ENCODE assay signal across 8 cellular contexts in genomic region chr1:1692714-1693647, GRCh38. TPM values are rescaled to one million over a fixed set of nuclear protein-coding genes. Genes with fewer than 3 reads are reported as not detected.
A peak's percentile ranks its signal among the peaks of the same experiment; 100 is the strongest.
DNase-seq lines count a peak whose midpoint lies in the region; ATAC-seq and TF ChIP-seq lines count a peak whose summit lies in the region.
"Not testable (repeated sequence)": the region's sequence is repeated elsewhere in the genome, so short reads cannot be mapped to it uniquely, and the experiment has no call there.

SLC35E2B (minus strand) TSS chr1:1692795; CDS start chr1:1676699, 16,096 bp downstream.

- H3K9me3 Mint-ChIP-seq in IgD-negative memory B cell = not testable (repeated sequence)

- H3K27me3 Mint-ChIP-seq in IgD-negative memory B cell = not testable (repeated sequence)

- DNase-seq in DMS 273 (lab: John Stamatoyannopoulos, UW; ENCODE audit: unreplicated experiment) = peak; percentile 96
- DNase-seq in OCI-M1 (lab: John Stamatoyannopoulos, UW) = peak; percentile 94
- DNase-seq in activated T-cell treated with anti-CD3 and anti-CD28 coated beads for 1 hour (ENCODE audit: low read depth) = peak; percentile 92
- peak; percentile 95 for DNase-seq in epithelial cell of esophagus (ENCODE audit: low read depth)
- peak; percentile 93 for DNase-seq in mucosa of gallbladder (ENCODE audit: low spot score)
- DNase-seq in stimulated activated CD8-positive, alpha-beta memory T cell treated with anti-CD3 and anti-CD28 coated beads, Interleukin-4, amount 100 ng/mL, for 1 hour (ENCODE audit: low read depth in 2 of 2, low spot score in 1 of 2) = peak; percentile 85 to 90

- ATAC-seq in GM21529 (IDR thresholded peaks at IDR 0.05; ENCODE audit: unreplicated experiment) = peak; percentile 76

- not testable (repeated sequence) for TF ChIP-seq CTCF in epithelial cell of esophagus (IDR thresholded peaks at IDR 0.05; ENCODE audit: insufficient read depth, low read depth, low read length, missing control alignments)

- H3K27ac Mint-ChIP-seq in IgD-negative memory B cell = peak within 1 kb of the TSS; percentile 47 to 92 (median 91)

- H3K4me1 Mint-ChIP-seq in IgD-negative memory B cell = not testable (repeated sequence)

- peak within 1 kb of the TSS; percentile 51 for H3K4me3 ChIP-seq in epithelial cell of esophagus (ENCODE audit: low read length)

- H3K36me3 Mint-ChIP-seq in IgD-negative memory B cell = not testable (repeated sequence)

- H3K4me3 Mint-ChIP-seq in IgD-negative memory B cell = peak within 1 kb of the TSS; percentile 81 to 89 (median 86)

RNA-seq across cellular contexts. Expression of gene SLC35E2B, which starts in this region (rescaled TPM):
- 41.0 TPM for polyA plus RNA-seq in IgD-negative memory B cell
- 108 TPM for total RNA-seq in mucosa of gallbladder

Comparison
In these comparisons a context has a peak if more than half of its experiments do, and no peak if none do; other contexts are left out.
1. Peak in every context shown above with its lines: DNase-seq, ATAC-seq and H3K4me3 ChIP-seq.